ENCODE assay signal across 2 cellular contexts in the genomic region with DNA sequence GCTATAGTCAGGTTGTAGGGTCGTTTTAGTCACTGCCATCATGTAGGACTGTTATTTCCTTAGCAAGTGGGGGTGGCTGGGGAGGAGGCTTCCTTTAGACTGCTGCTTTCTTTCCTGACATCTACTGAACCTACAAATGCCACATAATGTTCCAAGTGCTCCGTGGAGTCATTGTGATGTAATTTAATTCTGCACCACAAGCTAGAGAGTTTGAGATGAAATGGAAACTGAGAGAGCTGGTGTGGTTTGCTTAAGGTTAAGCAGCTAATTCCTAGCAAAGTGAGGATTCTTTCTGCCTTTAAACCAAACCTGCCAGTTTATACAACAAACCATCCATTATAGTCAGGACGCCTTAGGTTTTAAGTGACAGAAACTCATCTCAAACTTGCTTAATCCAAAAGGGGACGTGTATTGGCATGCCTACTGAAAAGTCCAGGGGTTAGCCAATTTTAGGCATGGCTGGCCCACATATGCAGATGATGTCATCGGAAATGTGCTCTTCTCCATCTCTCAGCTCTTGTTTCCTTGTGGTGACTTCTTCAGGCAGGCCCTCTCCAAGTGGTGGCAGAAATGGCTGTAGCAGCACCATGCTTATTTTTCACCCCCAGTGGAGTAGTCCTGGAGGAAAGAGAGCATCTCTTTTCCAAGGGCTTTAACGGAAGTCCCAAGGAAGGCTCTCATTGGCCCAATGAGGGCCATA.
TF ChIP-seq lines count a peak whose summit lies in the region.

No MANE protein-coding gene starts in this region.

TF ChIP-seq in GM23338, 12 proteins besides CTCF, POLR2A, EP300 and RAD21 (continues in another document):
- no peak for TF ChIP-seq ZNF114 (CRISPR knock-in tag; IDR thresholded peaks at IDR 0.05)
- TF ChIP-seq CREB1 (CRISPR knock-in tag; IDR thresholded peaks at IDR 0.05; ENCODE audit: low read depth): no peak
- no peak for TF ChIP-seq POLR2AphosphoS5 (IDR thresholded peaks at IDR 0.05; ENCODE audit: low read depth)
- TF ChIP-seq, protein P1, sequence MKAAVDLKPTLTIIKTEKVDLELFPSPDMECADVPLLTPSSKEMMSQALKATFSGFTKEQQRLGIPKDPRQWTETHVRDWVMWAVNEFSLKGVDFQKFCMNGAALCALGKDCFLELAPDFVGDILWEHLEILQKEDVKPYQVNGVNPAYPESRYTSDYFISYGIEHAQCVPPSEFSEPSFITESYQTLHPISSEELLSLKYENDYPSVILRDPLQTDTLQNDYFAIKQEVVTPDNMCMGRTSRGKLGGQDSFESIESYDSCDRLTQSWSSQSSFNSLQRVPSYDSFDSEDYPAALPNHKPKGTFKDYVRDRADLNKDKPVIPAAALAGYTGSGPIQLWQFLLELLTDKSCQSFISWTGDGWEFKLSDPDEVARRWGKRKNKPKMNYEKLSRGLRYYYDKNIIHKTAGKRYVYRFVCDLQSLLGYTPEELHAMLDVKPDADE (IDR thresholded peaks at IDR 0.05): no peak
- no peak for TF ChIP-seq NANOG (IDR thresholded peaks at IDR 0.05; ENCODE audit: borderline replicate concordance)
- no peak for TF ChIP-seq EZH2phosphoT487 (IDR thresholded peaks at IDR 0.05; ENCODE audit: unreplicated experiment)
- no peak for TF ChIP-seq EZH2 (IDR thresholded peaks at IDR 0.05; ENCODE audit: low read depth, unreplicated experiment)
- TF ChIP-seq, protein P2, sequence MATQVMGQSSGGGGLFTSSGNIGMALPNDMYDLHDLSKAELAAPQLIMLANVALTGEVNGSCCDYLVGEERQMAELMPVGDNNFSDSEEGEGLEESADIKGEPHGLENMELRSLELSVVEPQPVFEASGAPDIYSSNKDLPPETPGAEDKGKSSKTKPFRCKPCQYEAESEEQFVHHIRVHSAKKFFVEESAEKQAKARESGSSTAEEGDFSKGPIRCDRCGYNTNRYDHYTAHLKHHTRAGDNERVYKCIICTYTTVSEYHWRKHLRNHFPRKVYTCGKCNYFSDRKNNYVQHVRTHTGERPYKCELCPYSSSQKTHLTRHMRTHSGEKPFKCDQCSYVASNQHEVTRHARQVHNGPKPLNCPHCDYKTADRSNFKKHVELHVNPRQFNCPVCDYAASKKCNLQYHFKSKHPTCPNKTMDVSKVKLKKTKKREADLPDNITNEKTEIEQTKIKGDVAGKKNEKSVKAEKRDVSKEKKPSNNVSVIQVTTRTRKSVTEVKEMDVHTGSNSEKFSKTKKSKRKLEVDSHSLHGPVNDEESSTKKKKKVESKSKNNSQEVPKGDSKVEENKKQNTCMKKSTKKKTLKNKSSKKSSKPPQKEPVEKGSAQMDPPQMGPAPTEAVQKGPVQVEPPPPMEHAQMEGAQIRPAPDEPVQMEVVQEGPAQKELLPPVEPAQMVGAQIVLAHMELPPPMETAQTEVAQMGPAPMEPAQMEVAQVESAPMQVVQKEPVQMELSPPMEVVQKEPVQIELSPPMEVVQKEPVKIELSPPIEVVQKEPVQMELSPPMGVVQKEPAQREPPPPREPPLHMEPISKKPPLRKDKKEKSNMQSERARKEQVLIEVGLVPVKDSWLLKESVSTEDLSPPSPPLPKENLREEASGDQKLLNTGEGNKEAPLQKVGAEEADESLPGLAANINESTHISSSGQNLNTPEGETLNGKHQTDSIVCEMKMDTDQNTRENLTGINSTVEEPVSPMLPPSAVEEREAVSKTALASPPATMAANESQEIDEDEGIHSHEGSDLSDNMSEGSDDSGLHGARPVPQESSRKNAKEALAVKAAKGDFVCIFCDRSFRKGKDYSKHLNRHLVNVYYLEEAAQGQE (IDR thresholded peaks at IDR 0.05; ENCODE audit: unreplicated experiment): no peak

TF ChIP-seq in H1, 55 proteins besides CTCF, POLR2A, EP300 and RAD21:
- TF ChIP-seq USF2 (IDR thresholded peaks at IDR 0.05; ENCODE audit: low read length) (no peak), TAF1 (IDR thresholded peaks at IDR 0.05; ENCODE audit: low read depth, low read length) (no peak), RFX5 (IDR thresholded peaks at IDR 0.05; ENCODE audit: borderline replicate concordance, low read depth, low read length) (no peak), SAP30 (IDR thresholded peaks at IDR 0.05; ENCODE audit: insufficient read depth, insufficient replicate concordance, low read length) (no peak), RBBP5 (IDR thresholded peaks at IDR 0.05; ENCODE audit: borderline replicate concordance, low read depth, low read length) (no peak), RXRA (IDR thresholded peaks at IDR 0.05; ENCODE audit: insufficient read depth, low read depth, low read length) (no peak)
